9 cellular contexts compared by ENCODE assay signal in the genomic region with DNA sequence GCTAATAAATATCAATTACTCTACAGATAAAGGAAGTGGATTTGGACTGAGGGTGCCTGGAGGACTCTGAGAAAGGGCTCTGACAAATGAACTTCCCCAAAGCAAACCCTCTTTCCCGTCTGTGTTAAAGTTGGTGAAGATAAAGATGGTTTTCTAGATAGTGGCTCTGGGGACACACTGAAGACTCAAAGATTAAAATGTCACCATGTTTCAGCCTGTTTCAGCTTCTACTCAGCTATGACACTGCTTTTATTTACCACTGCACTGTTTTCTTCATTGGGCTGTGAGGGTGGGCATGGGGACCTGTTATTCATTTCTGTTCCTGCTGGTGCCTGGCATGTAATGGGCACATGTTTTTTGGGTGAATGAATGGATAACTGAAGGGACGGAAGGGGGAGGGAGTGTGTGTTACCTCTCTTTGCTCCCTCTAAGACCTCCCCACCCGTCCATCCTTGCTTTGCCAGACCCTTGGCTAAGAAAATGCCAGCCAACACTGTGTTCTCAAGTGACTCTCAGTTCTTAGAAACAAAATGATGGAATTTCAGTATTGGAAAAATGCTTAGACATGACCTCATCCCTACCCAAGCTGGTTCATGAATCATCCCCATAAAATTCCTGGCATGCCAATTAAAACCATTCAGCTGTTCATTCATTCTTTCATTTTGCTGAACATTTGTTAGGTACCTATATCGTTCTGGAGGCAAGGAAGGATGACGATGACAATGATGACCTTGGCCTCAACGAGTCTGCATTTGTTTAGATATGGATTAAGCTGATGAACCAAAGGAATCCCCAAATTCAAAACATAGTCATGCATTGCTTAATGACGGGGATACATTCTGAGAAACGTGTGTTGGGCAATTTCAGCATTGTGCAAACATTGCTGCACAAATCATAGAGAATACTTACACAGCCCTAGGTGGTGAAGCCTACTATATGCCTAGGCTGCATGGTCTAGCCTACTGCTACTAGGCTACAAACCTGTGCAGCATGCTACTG. TPM values are rescaled to one million over a fixed set of nuclear protein-coding genes. Genes with fewer than 3 reads are reported as not detected.
DNase-seq lines count a peak whose midpoint lies in the region; ATAC-seq, FAIRE-seq and TF ChIP-seq lines count a peak whose summit lies in the region.
"Had no signal": no experiment of that assay in that cellular context is flagged by ENCODE, and none has a peak within 500 bp of the region (broad histone marks: within the 10 kb centered on the region; RNA-seq: fewer than 3 reads in every experiment).

No MANE protein-coding gene starts in this region.

- no peaks in the 10 kb centered on the region for H3K9me3 ChIP-seq in K562 (replicated peaks; ENCODE audit: control insufficient read depth, insufficient read depth, low read depth, low read length)
- H3K9me3 ChIP-seq in lung (ENCODE audit: control insufficient read depth in 2 of 2, insufficient read depth in 1 of 2, low read length in 1 of 2) = no peaks in the 10 kb centered on the region
- no peaks in the 10 kb centered on the region for H3K9me3 ChIP-seq in T-helper 17 cell (ENCODE audit: control insufficient read depth, low read length, poor library complexity, severe bottlenecking)

- WGBS in K562 (ENCODE audit: insufficient coverage, low coverage, missing lambda C conversion rate) = 11% methylated on average over 8 of the region's 8 CpGs
- WGBS in lung, 2 donors = 37 to 56% methylated on average over 8 of the region's 8 CpGs

- TF ChIP-seq EP300 in K562 (IDR thresholded peaks at IDR 0.05; ENCODE audit: low read length) = peak; percentile 82

- H3K36me3 ChIP-seq in K562 (ENCODE audit: control insufficient read depth, insufficient read depth, low read length) (no peaks in the 10 kb centered on the region), lung (ENCODE audit: control insufficient read depth in 2 of 2, insufficient read depth in 2 of 2, low read length in 2 of 2) (no peaks in the 10 kb centered on the region)
- H3K36me3 ChIP-seq: cardiac muscle cell had no signal

- no peaks in the 10 kb centered on the region for H3K9me1 ChIP-seq in K562 (ENCODE audit: control insufficient read depth, insufficient read depth, low read length)

- POLR2A ChIA-PET in K562 (lab: Yijun Ruan, JAX) = interaction anchor here (0.8 to 1.9 kb wide), 2 partner anchors 31 to 34 kb away, joined by 4 read pairs; no protein-coding TSS in a partner anchor

- peaks cover 3% of the 10 kb centered on the region for H3K4me1 Mint-ChIP-seq in T-helper 17 cell
- H3K4me1 Mint-ChIP-seq in activated naive CD4-positive, alpha-beta T cell treated with anti-CD3 and anti-CD28 coated beads, Interleukin-2, amount 10 ng/mL, durations not matched to agents 7 days and 5 days = peaks cover 8% of the 10 kb centered on the region

- H3K36me3 Mint-ChIP-seq in T-helper 17 cell (ENCODE audit: low read depth) = no peaks in the 10 kb centered on the region
- no peaks in the 10 kb centered on the region for H3K36me3 Mint-ChIP-seq in activated naive CD4-positive, alpha-beta T cell treated with anti-CD3 and anti-CD28 coated beads, Interleukin-2, amount 10 ng/mL, durations not matched to agents 7 days and 5 days

- TF ChIP-seq POLR2A in K562 (conservative IDR thresholded peaks at IDR 0.05) = no peak

- H3K27me3 Mint-ChIP-seq in T-helper 17 cell = peaks cover 34% of the 10 kb centered on the region
- H3K27me3 Mint-ChIP-seq in activated naive CD4-positive, alpha-beta T cell treated with anti-CD3 and anti-CD28 coated beads, Interleukin-2, amount 10 ng/mL, durations not matched to agents 7 days and 5 days = peaks cover 5% of the 10 kb centered on the region

- H3K4me3 ChIP-seq in K562 (no peak overlapping the region), lung (no peak overlapping the region)
- H3K4me3 ChIP-seq: cardiac muscle cell had no signal

- H3K27ac ChIP-seq in K562 (ENCODE audit: extremely low read depth, low read depth, low read length) (peak overlapping the region; percentile 76), lung (ENCODE audit: low read depth in 1 of 2, low read length in 1 of 2) (no peak overlapping the region)
- H3K27ac ChIP-seq: cardiac muscle cell had no signal

- H3K4me3 Mint-ChIP-seq in T-helper 17 cell = no peak overlapping the region
- H3K4me3 Mint-ChIP-seq in activated naive CD4-positive, alpha-beta T cell treated with anti-CD3 and anti-CD28 coated beads, Interleukin-2, amount 10 ng/mL, durations not matched to agents 7 days and 5 days = no peak overlapping the region

- peak overlapping the region; percentile 15 for H2AFZ ChIP-seq in K562 (ENCODE audit: low read depth, low read length)

- in situ Hi-C loops in K562 (cut with MboI) = no loop called here

- DNase-seq in AG20443 (ENCODE audit: low spot score) (peak; percentile 77), KG1 (lab: John Stamatoyannopoulos, UW) (peak; percentile 56), K562 (ENCODE audit: extremely low read depth in 1 of 4, low spot score in 3 of 4) (peak in 3 of 4 experiments; percentile 26 to 78 (median 64)), lung (ENCODE audit: low spot score) (no peak), T-helper 17 cell (no peak), DMS 273 treated with DMSO at 0.1 percent for 48 hours (lab: John Stamatoyannopoulos, UW) (no peak)
- DNase-seq in activated naive CD4-positive, alpha-beta T cell treated with anti-CD3 and anti-CD28 coated beads, Interleukin-2, amount 10 ng/mL, durations not matched to agents 7 days and 5 days = no peak

- H3K4me2 ChIP-seq in K562 (ENCODE audit: insufficient read depth, low read length) = peak overlapping the region; percentile 70

- H3K9ac ChIP-seq in K562 (ENCODE audit: insufficient read depth in 1 of 2, low read depth in 2 of 2, low read length in 2 of 2) = peak overlapping the region in 1 of 2 experiments; percentile 46; a peak in 2 of 4 replicates

- no peak overlapping the region for H3K27ac Mint-ChIP-seq in T-helper 17 cell
- H3K27ac Mint-ChIP-seq in activated naive CD4-positive, alpha-beta T cell treated with anti-CD3 and anti-CD28 coated beads, Interleukin-2, amount 10 ng/mL, durations not matched to agents 7 days and 5 days = no peak overlapping the region

- peak; percentile 76 for FAIRE-seq in K562 (lab: Jason Lieb, UNC)

- intact Hi-C loops in K562 (cut with micrococcal nuclease) = no loop called here

- TF ChIP-seq CTCF in K562 (IDR thresholded peaks at IDR 0.05 in 2 of 3, conservative IDR thresholded peaks at IDR 0.05 in 1 of 3; ENCODE audit: insufficient read depth in 2 of 3, low read depth in 1 of 3, low read length in 3 of 3) (no peak; a peak in 1 of 6 replicates), lung (IDR thresholded peaks at IDR 0.05; ENCODE audit: control extremely low read depth, extremely low read depth) (no peak)

- peak; percentile 70 for ATAC-seq in K562
- ATAC-seq in lung (ENCODE audit: insufficient read depth, low FRiP score) = peak; percentile 69
- no peak for ATAC-seq in GM18907 (IDR thresholded peaks at IDR 0.05; ENCODE audit: unreplicated experiment)
- ATAC-seq in T-helper 17 cell = no peak

- H4K20me1 ChIP-seq in K562 (replicated peaks; ENCODE audit: control insufficient read depth, insufficient read depth, low read length) = no peaks in the 10 kb centered on the region

- BruUV-seq in K562 (replicated peaks; lab: Mats Ljungman, UMichigan) = no TSS peak

- no peaks in the 10 kb centered on the region for H3K9me3 Mint-ChIP-seq in activated naive CD4-positive, alpha-beta T cell treated with anti-CD3 and anti-CD28 coated beads, Interleukin-2, amount 10 ng/mL, durations not matched to agents 7 days and 5 days

- no peak for TF ChIP-seq RAD21 in K562 (CRISPR knock-in tag; conservative IDR thresholded peaks at IDR 0.05 in 1 of 2, IDR thresholded peaks at IDR 0.05 in 1 of 2)

- H3K4me1 ChIP-seq in K562 (replicated peaks in 1 of 2; ENCODE audit: control insufficient read depth in 2 of 2, insufficient read depth in 2 of 2, low read length in 2 of 2) = peaks cover 23 to 68% of the 10 kb centered on the region in 2 experiments
- H3K4me1 ChIP-seq in lung (ENCODE audit: control insufficient read depth in 2 of 2, insufficient read depth in 2 of 2, low read length in 2 of 2) = peaks cover 0 to 8% of the 10 kb centered on the region in 2 donors

- H3K27me3 ChIP-seq in K562 (ENCODE audit: control insufficient read depth in 2 of 2, insufficient read depth in 2 of 2, low read length in 2 of 2) (no peaks in the 10 kb centered on the region), lung (ENCODE audit: control insufficient read depth, insufficient read depth) (no peaks in the 10 kb centered on the region)
- H3K27me3 ChIP-seq: cardiac muscle cell had no signal

- no peaks in the 10 kb centered on the region for H3K79me2 ChIP-seq in K562 (ENCODE audit: control insufficient read depth, insufficient read depth, low read length)

- CTCF ChIA-PET in K562 (lab: Yijun Ruan, JAX; ENCODE audit: low intra/inter-chr PET ratio) = no interaction called here
- CTCF ChIA-PET in activated naive CD4-positive, alpha-beta T cell treated with anti-CD3 and anti-CD28 coated beads, Interleukin-2, amount 10 ng/mL, durations not matched to agents 7 days and 5 days (lab: Charles Lee) = no interaction called here

RNA-seq across cellular contexts. Expression of a gene that starts 13.4 kb away (rescaled TPM):
- total RNA-seq in K562 (2011; cell fraction: chromatin; rRNA removed; ENCODE audit: low replicate concordance) = 0.21 and 0.23 TPM in 2 replicates
- 0.13 TPM in 1 of 2 replicates, not detected in the other for total RNA-seq in K562 (2011; cell fraction: nucleolus; rRNA removed)
- 0.15 and 0.53 TPM in 2 replicates for total RNA-seq in K562 (2011; cell fraction: nucleoplasm; rRNA removed)
- total RNA-seq in K562 (2014; rRNA removed) (0.08 TPM in 1 of 2 replicates, not detected in the other), K562 (2014; rRNA removed; fragmentation: Illumina TruSeq; extraction: Trizol) (0.11 and 0.16 TPM in 2 replicates), K562 (2015; rRNA removed; fragmentation: Illumina TruSeq; extraction: Trizol) (0.07 and 0.08 TPM in 2 replicates), K562 (2021) (0.18 and 0.20 TPM in 2 replicates), lung (1 to 10 TPM; 2.2 TPM), T-helper 17 cell (under 1 TPM in 1 of 2 donors, not detected in 1; 0.12 TPM)
- polyA plus RNA-seq in K562 (2011; rRNA removed) (not detected in 2 replicates), K562 (2014; fragmentation: Illumina TruSeq; extraction: Trizol) (0.10 and 0.12 TPM in 2 replicates), K562 (2014; fragmentation: Nextera tagmentation; extraction: Ambion mirVana) (under 1 TPM; 0.03 to 0.04 TPM), K562 (2014; rRNA removed) (0.05 and 0.22 TPM in 2 replicates), lung (under 1 TPM; 0.29 to 0.65 TPM)
- polyA plus RNA-seq in K562 (2011; cell fraction: cytosol; rRNA removed) = 0.01 and 0.04 TPM in 2 replicates
- polyA plus RNA-seq in K562 (2011; cell fraction: nucleus; rRNA removed) = 0.14 TPM in 1 of 2 replicates, not detected in the other
- polyA plus RNA-seq in K562 (2012) = 0.30 and 0.71 TPM in 2 replicates
- polyA minus RNA-seq in K562 (2011; rRNA and poly(A)+ RNA removed) = 0.06 TPM in 1 of 2 replicates, not detected in the other
- polyA minus RNA-seq in K562 (2011; cell fraction: cytosol; rRNA and poly(A)+ RNA removed) = not detected in 2 replicates
- polyA minus RNA-seq in K562 (2011; cell fraction: nucleus; rRNA and poly(A)+ RNA removed) = 0.13 TPM in 1 of 2 replicates, not detected in the other
- total RNA-seq: cardiac muscle cell had no signal
- polyA plus RNA-seq: cardiac muscle cell had no signal

RNA-seq across cellular contexts. Expression of a gene that starts 18.6 kb away (rescaled TPM):
- total RNA-seq in K562 (2011; cell fraction: chromatin; rRNA removed; ENCODE audit: low replicate concordance) = not detected in 2 replicates
- total RNA-seq in K562 (2011; cell fraction: nucleolus; rRNA removed) = not detected in 2 replicates
- total RNA-seq in K562 (2011; cell fraction: nucleoplasm; rRNA removed) = not detected in 2 replicates
- total RNA-seq in K562 (2014; rRNA removed) (not detected in 2 replicates), K562 (2014; rRNA removed; fragmentation: Illumina TruSeq; extraction: Trizol) (not detected in 2 replicates), K562 (2015; rRNA removed; fragmentation: Illumina TruSeq; extraction: Trizol) (not detected in 2 replicates), K562 (2021) (not detected in 2 replicates), lung (1 to 10 TPM in 1 of 2 donors, under 1 TPM in 1; 0.40 to 3.0 TPM), T-helper 17 cell (not detected)
- polyA plus RNA-seq in K562 (2011; rRNA removed) (not detected in 2 replicates), K562 (2014; fragmentation: Illumina TruSeq; extraction: Trizol) (not detected in 2 replicates), K562 (2014; fragmentation: Nextera tagmentation; extraction: Ambion mirVana) (not detected), K562 (2014; rRNA removed) (not detected in 2 replicates), lung (1 to 10 TPM in 1 of 2 donors, under 1 TPM in 1; 0.32 to 2.8 TPM)
- not detected in 2 replicates for polyA plus RNA-seq in K562 (2011; cell fraction: cytosol; rRNA removed)
- polyA plus RNA-seq in K562 (2011; cell fraction: nucleus; rRNA removed) = not detected in 2 replicates
- 0.19 TPM in 1 of 2 replicates, not detected in the other for polyA plus RNA-seq in K562 (2012)
- not detected in 2 replicates for polyA minus RNA-seq in K562 (2011; rRNA and poly(A)+ RNA removed)
- not detected in 2 replicates for polyA minus RNA-seq in K562 (2011; cell fraction: cytosol; rRNA and poly(A)+ RNA removed)
- not detected in 2 replicates for polyA minus RNA-seq in K562 (2011; cell fraction: nucleus; rRNA and poly(A)+ RNA removed)

Comparison
In these comparisons a context has a peak if more than half of its experiments do, and no peak if none do; other contexts are left out.
1. DNase-seq: peak in AG20443 (single experiment), KG1 (single experiment) and K562 (3 of 4); none in lung (single experiment), T-helper 17 cell (0 of 3), DMS 273 treated with DMSO at 0.1 percent for 48 hours (single experiment) and activated naive CD4-positive, alpha-beta T cell treated with anti-CD3 and anti-CD28 coated beads, Interleukin-2, amount 10 ng/mL, durations not matched to agents 7 days and 5 days (single experiment).
2. ATAC-seq: peak in K562 (single experiment) and lung (single experiment); none in GM18907 (single experiment) and T-helper 17 cell (single experiment).